Comparison of ENCODE assay signal across 8 cellular contexts in the genomic region with DNA sequence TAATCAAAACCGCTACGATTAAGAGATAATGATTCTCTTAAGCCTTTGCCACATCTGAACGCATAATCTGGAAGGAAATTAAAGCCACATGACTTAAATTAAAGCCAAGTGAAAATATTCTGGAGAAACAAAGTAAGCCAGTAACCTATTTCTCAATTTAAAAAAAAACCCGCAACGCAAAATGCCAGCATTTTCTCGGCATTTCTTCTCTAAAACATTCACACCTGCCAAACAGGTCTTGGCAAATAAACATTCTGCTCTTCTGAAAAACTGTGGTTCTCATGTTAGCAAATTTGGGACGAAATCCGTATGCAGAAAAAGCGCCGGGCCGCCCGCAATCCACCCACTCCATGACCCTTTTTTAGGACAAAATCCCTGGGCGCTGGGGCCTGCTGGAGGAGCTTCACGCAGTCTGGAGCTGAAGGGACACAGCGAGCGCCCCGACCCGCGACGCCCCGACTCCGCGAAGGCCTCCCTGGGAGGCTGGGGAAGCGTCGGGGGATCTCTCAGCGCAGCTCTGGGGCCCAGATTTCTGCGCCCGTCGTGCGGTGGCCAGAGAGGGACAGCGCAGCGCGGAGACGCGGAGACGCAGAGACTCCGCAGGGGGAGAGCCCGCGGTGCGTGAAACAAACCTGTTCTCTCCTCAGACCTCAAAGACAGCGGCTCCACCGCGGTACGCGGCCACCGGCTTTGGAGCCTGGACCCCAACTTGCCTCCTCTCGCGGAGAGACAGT. TPM values are rescaled to one million over a fixed set of nuclear protein-coding genes. Genes with fewer than 3 reads are reported as not detected.
DNase-seq lines count a peak whose midpoint lies in the region; ATAC-seq, FAIRE-seq and TF ChIP-seq lines count a peak whose summit lies in the region.

No MANE protein-coding gene starts in this region.

- FAIRE-seq in bronchial epithelial cell (lab: Jason Lieb, UNC) = no peak

- DNase-seq in GM03348 (ENCODE audit: low spot score) (peak; percentile 58), bronchial epithelial cell (ENCODE audit: low read depth) (no peak), lung (ENCODE audit: low spot score) (no peak), tibial nerve (ENCODE audit: low spot score in 2 of 2) (peak in 1 of 2 donors; percentile 8), globus pallidus (ENCODE audit: low spot score) (no peak), AML-193 (lab: John Stamatoyannopoulos, UW) (no peak)

- H3K27ac ChIP-seq in HUES48 (ENCODE audit: low read depth, low read length) (peak overlapping the region; percentile 77), lung (ENCODE audit: low read depth in 1 of 2, low read length in 1 of 2) (peak overlapping the region; percentile 75 to 95), tibial nerve (peak overlapping the region; percentile 89 to 97 (median 94))

- H3K4me3 ChIP-seq in HUES48 (ENCODE audit: low read depth, low read length) (peak overlapping the region; percentile 85), bronchial epithelial cell (ENCODE audit: low read depth, low read length) (peak overlapping the region; percentile 100), lung (peak overlapping the region; percentile 89), tibial nerve (peak overlapping the region; percentile 75 to 97 (median 92))

- H3K27me3 ChIP-seq in HUES48 (ENCODE audit: control insufficient read depth, insufficient read depth, low read length) (0 out of 2 replicates have a peak, but pooled peaks cover 5% of the 10 kb centered on the region), bronchial epithelial cell (ENCODE audit: control insufficient read depth, insufficient read depth, low read length) (no peaks in the 10 kb centered on the region), lung (ENCODE audit: control insufficient read depth, insufficient read depth) (no peaks in the 10 kb centered on the region), tibial nerve (no peaks in the 10 kb centered on the region)

- H3K36me3 ChIP-seq in HUES48 (ENCODE audit: control insufficient read depth, insufficient read depth, low read length) (peaks cover 28% of the 10 kb centered on the region), bronchial epithelial cell (ENCODE audit: control insufficient read depth, insufficient read depth, low read length) (peaks cover 7% of the 10 kb centered on the region), lung (ENCODE audit: control insufficient read depth in 2 of 2, insufficient read depth in 2 of 2, low read length in 2 of 2) (peaks cover 7 to 13% of the 10 kb centered on the region in 2 donors), tibial nerve (peaks cover 0 to 35% (median 4%) of the 10 kb centered on the region in 3 donors)

- peak overlapping the region; percentile 98 for H3K9ac ChIP-seq in HUES48 (ENCODE audit: low read depth, low read length)

- TF ChIP-seq CTCF in bronchial epithelial cell (IDR thresholded peaks at IDR 0.05; ENCODE audit: insufficient read depth, low read length, severe bottlenecking) (no peak), lung (IDR thresholded peaks at IDR 0.05; ENCODE audit: control extremely low read depth, extremely low read depth) (no peak), tibial nerve (IDR thresholded peaks at IDR 0.05) (no peak)

- ATAC-seq in GM21528 (IDR thresholded peaks at IDR 0.05; ENCODE audit: low FRiP score, unreplicated experiment) (peak; percentile 57), lung (ENCODE audit: insufficient read depth, low FRiP score) (peak; percentile 50)

- TF ChIP-seq EP300 in tibial nerve (IDR thresholded peaks at IDR 0.05) = no peak

- H3K4me1 ChIP-seq in HUES48 (ENCODE audit: control insufficient read depth, insufficient read depth, low read length) = peaks cover 21% of the 10 kb centered on the region
- H3K4me1 ChIP-seq in lung (ENCODE audit: control insufficient read depth in 2 of 2, insufficient read depth in 2 of 2, low read length in 2 of 2) = peaks cover 3 to 10% of the 10 kb centered on the region in 2 donors
- H3K4me1 ChIP-seq in tibial nerve = peaks cover 0 to 52% (median 17%) of the 10 kb centered on the region in 4 donors

- TF ChIP-seq POLR2A in tibial nerve (IDR thresholded peaks at IDR 0.05) = no peak

- H3K9me3 ChIP-seq in HUES48 (ENCODE audit: control insufficient read depth, insufficient read depth, low read length) (no peaks in the 10 kb centered on the region), lung (ENCODE audit: control insufficient read depth in 2 of 2, insufficient read depth in 1 of 2, low read length in 1 of 2) (no peaks in the 10 kb centered on the region), tibial nerve (no peaks in the 10 kb centered on the region)

- 1 to 2% methylated on average over 43 to 48 of the region's 48 CpGs for WGBS in lung, 2 donors
- 4 to 5% methylated on average over 13 to 14 of the region's 48 CpGs for WGBS in tibial nerve, 2 donors

RNA-seq across cellular contexts. Expression of gene NKIRAS1, which starts 0.5 kb away (rescaled TPM):
- 11.8 and 13.2 TPM in 2 replicates for total RNA-seq in bronchial epithelial cell
- total RNA-seq in lung = 10 to 100 TPM in 1 of 2 donors, 1 to 10 TPM in 1; 9.8 to 17.1 TPM
- 1 to 10 TPM; 6.7 to 8.4 TPM for polyA plus RNA-seq in lung
- 10 to 100 TPM in 2 of 4 donors, 1 to 10 TPM in 2; 6.6 to 14.9 (median 9.3) TPM for total RNA-seq in tibial nerve

RNA-seq across cellular contexts. Expression of gene RPL15, which starts 0.6 kb away (rescaled TPM):
- 2,265 and 4,496 TPM in 2 replicates for total RNA-seq in bronchial epithelial cell
- total RNA-seq in lung = 1,000 to 10,000 TPM; 1,285 to 2,047 TPM
- 1,000 to 10,000 TPM; 2,571 to 3,372 TPM for polyA plus RNA-seq in lung
- total RNA-seq in tibial nerve = 1,000 to 10,000 TPM; 1,296 to 1,829 (median 1,447) TPM

RNA-seq across cellular contexts. Expression of gene NR1D2, which starts 28.8 kb away (rescaled TPM):
- total RNA-seq in bronchial epithelial cell (24.6 and 34.0 TPM in 2 replicates), lung (10 to 100 TPM; 33.3 to 35.7 TPM), tibial nerve (10 to 100 TPM; 27.3 to 68.2 (median 52.8) TPM)
- 1 to 10 TPM; 6.1 to 9.1 TPM for polyA plus RNA-seq in lung
